30 cellular contexts compared by ENCODE assay signal in genomic region chr15:81053621-81054020, GRCh38.
"Had no signal": no experiment of that assay in that cellular context is flagged by ENCODE, and none has a peak within 500 bp of the region (broad histone marks: within the 10 kb centered on the region; RNA-seq: fewer than 3 reads in every experiment).

No MANE protein-coding gene starts in this region.

- H3K27ac ChIP-seq: adrenal gland, ascending aorta, body of pancreas, brain microvascular endothelial cell, breast epithelium, cardiac muscle cell had no signal

- H3K4me1 ChIP-seq: adrenal gland, ascending aorta, body of pancreas, breast epithelium had no signal

- H3K27me3 ChIP-seq: adrenal gland, ascending aorta, body of pancreas, brain microvascular endothelial cell, breast epithelium had no signal

- H3K36me3 ChIP-seq: adrenal gland, ascending aorta, brain microvascular endothelial cell, breast epithelium, cardiac muscle cell had no signal

- H3K9me3 ChIP-seq: adrenal gland, ascending aorta, body of pancreas, breast epithelium had no signal

- H3K4me3 ChIP-seq: adrenal gland, ascending aorta, body of pancreas, breast epithelium, cardiac muscle cell had no signal

- DNase-seq: activated effector memory CD4-positive, alpha-beta T cell treated with anti-CD3 and anti-CD28 coated beads, Interleukin-2, amount 50 U/mL, for 16 hours; activated effector memory CD4-positive, alpha-beta T cell treated with Interleukin-2 at 50 U/mL for 16 hours; activated gamma-delta T cell; activated gamma-delta T cell treated with Interleukin-2 at 50 U/mL for 16 hours; activated naive CD4-positive, alpha-beta T cell; activated naive CD4-positive, alpha-beta T cell treated with anti-CD3 and anti-CD28 coated beads for 36 hours; activated naive CD4-positive, alpha-beta T cell treated with anti-CD3 and anti-CD28 coated beads, Interleukin-2, amount 10 ng/mL, durations not matched to agents 7 days and 5 days; activated naive CD4-positive, alpha-beta T cell treated with anti-CD3 and anti-CD28 coated beads, Interleukin-2, amount 50 U/mL, for 16 hours; activated naive CD4-positive, alpha-beta T cell treated with Interleukin-2 at 50 U/mL for 16 hours; activated naive CD8-positive, alpha-beta T cell treated with anti-CD3 and anti-CD28 coated beads for 36 hours; activated naive CD8-positive, alpha-beta T cell treated with anti-CD3 and anti-CD28 coated beads, Interleukin-2, amount 10 ng/mL, durations not matched to agents 7 days and 5 days; activated naive CD8-positive, alpha-beta T cell treated with anti-CD3 and anti-CD28 coated beads, Interleukin-2, amount 50 U/mL, for 24 hours; activated T-cell treated with anti-CD3 and anti-CD28 coated beads, Interleukin-2, amount 50 U/mL, for 1 hour; activated T-cell treated with anti-CD3 and anti-CD28 coated beads, Interleukin-2, amount 50 U/mL, for 24 hours; activated T-cell treated with anti-CD3 and anti-CD28 coated beads, Interleukin-2, amount 50 U/mL, for 4 hours; activated T-cell treated with anti-CD3 and anti-CD28 coated beads, Interleukin-2, amount 50 U/mL, for 48 hours; activated T-cell treated with anti-CD3 and anti-CD28 coated beads, Interleukin-2, amount 50 U/mL, for 72 hours; adrenal gland; amniotic stem cell; amygdala; anterior cingulate cortex; aorta; body of pancreas; brain microvascular endothelial cell; caudate nucleus; central memory CD4-positive, alpha-beta T cell; cerebellar nuclear complex had no signal
